1 cellular context compared by ENCODE assay signal in the genomic region with DNA sequence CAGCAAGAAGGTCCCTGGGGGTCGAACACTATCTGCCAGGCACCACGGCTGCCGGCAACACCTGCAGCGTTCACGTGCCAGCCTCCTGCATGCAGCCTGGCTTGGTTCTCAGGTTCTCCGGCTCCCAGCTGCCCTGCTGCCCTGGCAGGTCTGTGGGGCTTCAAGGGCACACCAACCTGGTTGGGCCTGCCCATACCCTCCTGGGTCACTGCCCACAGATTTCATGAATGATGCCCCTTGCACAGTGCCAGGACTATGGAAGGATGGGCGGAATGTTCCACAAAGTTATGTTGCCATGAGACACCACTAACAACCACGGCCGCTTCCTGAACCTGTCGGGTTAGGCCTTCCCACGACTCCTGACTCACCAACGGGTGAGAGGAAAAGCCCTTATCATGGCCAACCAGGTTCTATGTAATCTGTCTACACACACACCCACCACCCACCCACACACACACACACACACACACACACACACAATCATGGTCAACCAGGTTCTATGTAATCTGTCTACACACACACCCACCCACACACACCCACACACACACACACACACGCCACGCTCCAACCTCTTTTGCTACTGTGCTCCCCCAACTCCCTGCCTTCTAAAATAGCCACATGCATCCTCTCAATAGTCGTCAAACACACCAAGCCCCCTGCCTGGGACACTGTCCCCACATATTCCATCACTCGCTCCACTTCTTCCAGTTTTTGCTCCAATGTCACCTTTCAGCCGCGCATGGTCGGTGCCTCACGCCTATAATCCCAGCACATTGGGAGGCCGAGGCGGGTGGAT.
A peak's percentile ranks its signal among the peaks of the same experiment; 100 is the strongest.
TF ChIP-seq lines count a peak whose summit lies in the region.

No MANE protein-coding gene starts in this region.

TF ChIP-seq in K562, 482 proteins besides CTCF, POLR2A, EP300 and RAD21 (continued from another document and continues in another):
- TF ChIP-seq REST (CRISPR knock-in tag; IDR thresholded peaks at IDR 0.05; ENCODE audit: low read depth) (peak; percentile 38; the same call in 1 of the 2 replicates), POLR3A (IDR thresholded peaks at IDR 0.05; ENCODE audit: borderline replicate concordance, extremely low read depth, insufficient read depth, insufficient read length) (no peak), ZNF232 (CRISPR knock-in tag; IDR thresholded peaks at IDR 0.05) (no peak), MXI1 (IDR thresholded peaks at IDR 0.05; ENCODE audit: low read depth, low read length) (peak; percentile 96), PTBP1 (IDR thresholded peaks at IDR 0.05; ENCODE audit: low read depth, low read length) (peak; percentile 88; the same call in 1 of the 2 replicates), TAF1 (IDR thresholded peaks at IDR 0.05; ENCODE audit: control insufficient read depth, extremely low read depth, insufficient read depth, low read length, severe bottlenecking) (peak; percentile 72), ARID2 (IDR thresholded peaks at IDR 0.05) (peak; percentile 89; the same call in 1 of the 2 replicates), HMG20B (CRISPR knock-in tag; IDR thresholded peaks at IDR 0.05) (no peak), CTBP1 (IDR thresholded peaks at IDR 0.05; ENCODE audit: borderline replicate concordance) (peak; percentile 97), SAP30 (IDR thresholded peaks at IDR 0.05; ENCODE audit: borderline replicate concordance, insufficient read depth, low read depth, low read length, poor library complexity, severe bottlenecking) (no peak), NFXL1 (CRISPR knock-in tag; IDR thresholded peaks at IDR 0.05) (peak; percentile 42; the same call in 1 of the 2 replicates), ZNF764 (CRISPR knock-in tag; IDR thresholded peaks at IDR 0.05; ENCODE audit: low read depth) (peak; percentile 9; the same call in 1 of the 2 replicates), RFX7 (CRISPR knock-in tag; IDR thresholded peaks at IDR 0.05) (no peak), ZNF311 (CRISPR knock-in tag; IDR thresholded peaks at IDR 0.05) (peak; percentile 73; the same call in 1 of the 2 replicates), GABPB1 (CRISPR knock-in tag; IDR thresholded peaks at IDR 0.05) (peak; percentile 89), NFIC (IDR thresholded peaks at IDR 0.05) (peak; percentile 99), CEBPB (tag; IDR thresholded peaks at IDR 0.05) (peak; percentile 49), SP2 (IDR thresholded peaks at IDR 0.05; ENCODE audit: extremely low read depth, low read depth, low read length, poor library complexity, severe bottlenecking) (no peak), NFE2L1 (tag; IDR thresholded peaks at IDR 0.05; ENCODE audit: borderline replicate concordance, low read depth) (no peak; the same call in 1 of the 2 replicates), UBTF (IDR thresholded peaks at IDR 0.05; ENCODE audit: borderline replicate concordance in 1 of 2, low read depth in 2 of 2, low read length in 2 of 2) (no peak; a peak in 1 of 4 replicates), ZNF551 (CRISPR knock-in tag; IDR thresholded peaks at IDR 0.05) (no peak), SIRT6 (IDR thresholded peaks at IDR 0.05; ENCODE audit: low read depth, low read length) (no peak), SRSF1 (IDR thresholded peaks at IDR 0.05; ENCODE audit: low read depth, low read length) (no peak), ZNF280A (IDR thresholded peaks at IDR 0.05; ENCODE audit: low read depth, partially characterized antibody) (no peak), SRSF9 (IDR thresholded peaks at IDR 0.05; ENCODE audit: borderline replicate concordance, low read depth, low read length) (no peak), HEY1 (CRISPR knock-in tag; IDR thresholded peaks at IDR 0.05; ENCODE audit: borderline replicate concordance) (0 out of 2 replicates have a peak, but pooled peaks have one; percentile 56), ZNF785 (CRISPR knock-in tag; IDR thresholded peaks at IDR 0.05) (no peak), ZBED1 (IDR thresholded peaks at IDR 0.05) (peak; percentile 97), PKNOX1 (IDR thresholded peaks at IDR 0.05) (peak; percentile 87), GABPB2 (CRISPR knock-in tag; conservative IDR thresholded peaks at IDR 0.05) (no peak), ARID4B (CRISPR knock-in tag; IDR thresholded peaks at IDR 0.05) (peak; percentile 75), NR2F6 (CRISPR knock-in tag; IDR thresholded peaks at IDR 0.05) (no peak), NR1H2 (CRISPR knock-in tag; IDR thresholded peaks at IDR 0.05) (no peak), ZNF57 (CRISPR knock-in tag; IDR thresholded peaks at IDR 0.05) (no peak), SRSF3 (IDR thresholded peaks at IDR 0.05; ENCODE audit: insufficient read depth, low read length) (no peak)
- TF ChIP-seq, protein P1, sequence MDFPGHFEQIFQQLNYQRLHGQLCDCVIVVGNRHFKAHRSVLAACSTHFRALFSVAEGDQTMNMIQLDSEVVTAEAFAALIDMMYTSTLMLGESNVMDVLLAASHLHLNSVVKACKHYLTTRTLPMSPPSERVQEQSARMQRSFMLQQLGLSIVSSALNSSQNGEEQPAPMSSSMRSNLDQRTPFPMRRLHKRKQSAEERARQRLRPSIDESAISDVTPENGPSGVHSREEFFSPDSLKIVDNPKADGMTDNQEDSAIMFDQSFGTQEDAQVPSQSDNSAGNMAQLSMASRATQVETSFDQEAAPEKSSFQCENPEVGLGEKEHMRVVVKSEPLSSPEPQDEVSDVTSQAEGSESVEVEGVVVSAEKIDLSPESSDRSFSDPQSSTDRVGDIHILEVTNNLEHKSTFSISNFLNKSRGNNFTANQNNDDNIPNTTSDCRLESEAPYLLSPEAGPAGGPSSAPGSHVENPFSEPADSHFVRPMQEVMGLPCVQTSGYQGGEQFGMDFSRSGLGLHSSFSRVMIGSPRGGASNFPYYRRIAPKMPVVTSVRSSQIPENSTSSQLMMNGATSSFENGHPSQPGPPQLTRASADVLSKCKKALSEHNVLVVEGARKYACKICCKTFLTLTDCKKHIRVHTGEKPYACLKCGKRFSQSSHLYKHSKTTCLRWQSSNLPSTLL (IDR thresholded peaks at IDR 0.05): peak; percentile 96
- TF ChIP-seq, protein P2, sequence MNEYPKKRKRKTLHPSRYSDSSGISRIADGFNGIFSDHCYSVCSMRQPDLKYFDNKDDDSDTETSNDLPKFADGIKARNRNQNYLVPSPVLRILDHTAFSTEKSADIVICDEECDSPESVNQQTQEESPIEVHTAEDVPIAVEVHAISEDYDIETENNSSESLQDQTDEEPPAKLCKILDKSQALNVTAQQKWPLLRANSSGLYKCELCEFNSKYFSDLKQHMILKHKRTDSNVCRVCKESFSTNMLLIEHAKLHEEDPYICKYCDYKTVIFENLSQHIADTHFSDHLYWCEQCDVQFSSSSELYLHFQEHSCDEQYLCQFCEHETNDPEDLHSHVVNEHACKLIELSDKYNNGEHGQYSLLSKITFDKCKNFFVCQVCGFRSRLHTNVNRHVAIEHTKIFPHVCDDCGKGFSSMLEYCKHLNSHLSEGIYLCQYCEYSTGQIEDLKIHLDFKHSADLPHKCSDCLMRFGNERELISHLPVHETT (CRISPR knock-in tag; conservative IDR thresholded peaks at IDR 0.05 in 1 of 2, IDR thresholded peaks at IDR 0.05 in 1 of 2): peak in 1 of 2 experiments; percentile 94; a peak in 2 of 4 replicates
- TF ChIP-seq, protein P3, sequence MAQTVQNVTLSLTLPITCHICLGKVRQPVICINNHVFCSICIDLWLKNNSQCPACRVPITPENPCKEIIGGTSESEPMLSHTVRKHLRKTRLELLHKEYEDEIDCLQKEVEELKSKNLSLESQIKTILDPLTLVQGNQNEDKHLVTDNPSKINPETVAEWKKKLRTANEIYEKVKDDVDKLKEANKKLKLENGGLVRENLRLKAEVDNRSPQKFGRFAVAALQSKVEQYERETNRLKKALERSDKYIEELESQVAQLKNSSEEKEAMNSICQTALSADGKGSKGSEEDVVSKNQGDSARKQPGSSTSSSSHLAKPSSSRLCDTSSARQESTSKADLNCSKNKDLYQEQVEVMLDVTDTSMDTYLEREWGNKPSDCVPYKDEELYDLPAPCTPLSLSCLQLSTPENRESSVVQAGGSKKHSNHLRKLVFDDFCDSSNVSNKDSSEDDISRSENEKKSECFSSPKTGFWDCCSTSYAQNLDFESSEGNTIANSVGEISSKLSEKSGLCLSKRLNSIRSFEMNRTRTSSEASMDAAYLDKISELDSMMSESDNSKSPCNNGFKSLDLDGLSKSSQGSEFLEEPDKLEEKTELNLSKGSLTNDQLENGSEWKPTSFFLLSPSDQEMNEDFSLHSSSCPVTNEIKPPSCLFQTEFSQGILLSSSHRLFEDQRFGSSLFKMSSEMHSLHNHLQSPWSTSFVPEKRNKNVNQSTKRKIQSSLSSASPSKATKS (CRISPR knock-in tag; IDR thresholded peaks at IDR 0.05): 0 out of 2 replicates have a peak, but pooled peaks have one; percentile 6
